ENCODE assay signal across 14 cellular contexts in the genomic region with DNA sequence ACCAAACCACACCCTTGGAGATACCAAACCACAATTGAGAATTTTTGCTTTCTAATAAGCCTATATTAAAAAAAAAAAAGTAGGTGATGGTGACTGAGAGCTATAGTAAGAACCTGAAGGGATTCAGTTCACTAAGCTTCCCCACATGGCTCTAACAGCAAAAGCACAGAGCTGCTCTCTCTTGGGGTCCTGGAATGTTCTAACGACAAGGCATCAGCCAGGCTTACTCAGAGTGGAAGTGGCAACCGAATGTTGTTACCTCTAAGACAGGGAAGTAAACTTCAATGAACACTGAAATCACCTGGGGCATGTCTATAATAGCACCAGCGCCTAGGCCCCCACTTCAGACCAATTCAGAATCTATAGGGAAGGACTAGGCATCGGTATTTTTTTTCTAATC.
DNase-seq lines count a peak whose midpoint lies in the region; FAIRE-seq and TF ChIP-seq lines count a peak whose summit lies in the region.
"Had no signal": no experiment of that assay in that cellular context is flagged by ENCODE, and none has a peak within 500 bp of the region (broad histone marks: within the 10 kb centered on the region; RNA-seq: fewer than 3 reads in every experiment).

No MANE protein-coding gene starts in this region.

- H2BK12ac ChIP-seq in H1 (ENCODE audit: low read depth, low read length), result no peak overlapping the region

- in situ Hi-C loops in ACHN (cut with HindIII; ENCODE audit: low pct_ligation_motif_present, low pct_unique_long_range_greater_than_20kb, low sequenced_read_pairs), result no loop called here

- peak; percentile 83 for FAIRE-seq in H1 (lab: Jason Lieb, UNC)

- 57% methylated on average over 4 of the region's 4 CpGs; no CpG with 5 or more reads in 1 of the 2 experiments for WGBS in H1 (ENCODE audit: extremely low coverage in 1 of 2, insufficient coverage in 1 of 2, insufficient read length in 1 of 2, insufficient replicate concordance in 2 of 2, low coverage in 1 of 2, low lambda C conversion rate in 2 of 2, missing lambda C conversion rate in 1 of 2), 2 experiments
- WGBS in mesendoderm (ENCODE audit: extremely low coverage, insufficient coverage, low lambda C conversion rate), result no CpG with 5 or more reads among the region's 4 CpGs

- no peaks in the 10 kb centered on the region for H3K36me3 ChIP-seq in H1 (ENCODE audit: control insufficient read depth in 2 of 4, insufficient read depth in 4 of 4, low read length in 3 of 4)
- no peaks in the 10 kb centered on the region for H3K36me3 ChIP-seq in mesendoderm (ENCODE audit: control insufficient read depth, insufficient read depth, low read length)
- H3K36me3 ChIP-seq: BE2C had no signal

- H3K23ac ChIP-seq in H1 (ENCODE audit: insufficient read length), result no peak overlapping the region
- no peak overlapping the region for H3K23ac ChIP-seq in mesendoderm (ENCODE audit: low read length)

- H4K8ac ChIP-seq in H1 (ENCODE audit: extremely low read depth, insufficient read depth, low read length), result no peak overlapping the region
- H4K8ac ChIP-seq in mesendoderm (ENCODE audit: low read depth, low read length), result no peak overlapping the region

- no peak overlapping the region for H2BK20ac ChIP-seq in H1 (ENCODE audit: low read length)

- H3K79me1 ChIP-seq in H1 (ENCODE audit: low read depth, low read length) (peaks cover 2% of the 10 kb centered on the region; the same call in 1 of the 2 replicates), mesendoderm (ENCODE audit: low read length) (no peaks in the 10 kb centered on the region)

- no peaks in the 10 kb centered on the region for H4K20me1 ChIP-seq in H1 (replicated peaks in 1 of 2; ENCODE audit: control insufficient read depth in 1 of 2, insufficient read depth in 2 of 2, low read length in 2 of 2)

- H2BK5ac ChIP-seq in H1 (ENCODE audit: low read depth, low read length), result no peak overlapping the region
- no peak overlapping the region for H2BK5ac ChIP-seq in mesendoderm (ENCODE audit: low read length)

- H3K27me3 ChIP-seq in H1 (replicated peaks in 1 of 4; ENCODE audit: control insufficient read depth in 3 of 4, extremely low read depth in 1 of 4, insufficient read depth in 3 of 4, low read length in 3 of 4) (no peaks in the 10 kb centered on the region), mesendoderm (ENCODE audit: insufficient read depth, low read length, poor library complexity) (no peaks in the 10 kb centered on the region)
- H3K27me3 ChIP-seq: BE2C had no signal

- H2BK120ac ChIP-seq in H1 (replicated peaks; ENCODE audit: low read depth, low read length) (no peak overlapping the region), mesendoderm (ENCODE audit: low read depth, low read length) (no peak overlapping the region)

- TF ChIP-seq RAD21 in H1 (IDR thresholded peaks at IDR 0.05 in 1 of 2, conservative IDR thresholded peaks at IDR 0.05 in 1 of 2; ENCODE audit: low read depth in 2 of 2, low read length in 2 of 2), result no peak

- H3K56ac ChIP-seq in H1 (replicated peaks; ENCODE audit: insufficient read length, low read depth, low read length) (no peak overlapping the region), mesendoderm (ENCODE audit: low read length) (no peak overlapping the region)

- H3K4me3 ChIP-seq in H1 (ENCODE audit: extremely low read depth in 1 of 4, insufficient read depth in 2 of 4, low read depth in 3 of 4, low read length in 4 of 4), result no peak overlapping the region
- H3K4me3 ChIP-seq in mesendoderm (ENCODE audit: low read length), result no peak overlapping the region

- H3K23me2 ChIP-seq in H1 (ENCODE audit: low read depth, low read length), result no peaks in the 10 kb centered on the region; the same call in 1 of the 2 replicates

- H4K5ac ChIP-seq in H1 (ENCODE audit: insufficient read length, low read depth, low read length), result no peak overlapping the region
- H4K5ac ChIP-seq in mesendoderm (ENCODE audit: low read length), result no peak overlapping the region

- H3K79me2 ChIP-seq in H1 (ENCODE audit: control insufficient read depth in 1 of 2, insufficient read depth in 2 of 2, low read length in 2 of 2), result peaks cover 0 to 10% of the 10 kb centered on the region in 2 experiments; a peak in 2 of 4 replicates
- H3K79me2 ChIP-seq in mesendoderm (ENCODE audit: control insufficient read depth, insufficient read depth, low read length), result no peaks in the 10 kb centered on the region

- CTCF ChIA-PET in H1 (lab: Charles Lee; ENCODE audit: partially characterized antibody), result interaction anchor here (1.4 to 4.5 kb wide), 2 partner anchors 18 to 32 kb away, joined by 3 to 26 read pairs; no protein-coding TSS in a partner anchor

- H2BK15ac ChIP-seq in H1 (ENCODE audit: low read length) (no peak overlapping the region), mesendoderm (replicated peaks; ENCODE audit: low read depth) (no peak overlapping the region)

- no peak overlapping the region for H3K14ac ChIP-seq in H1 (ENCODE audit: insufficient read length)

- H3K27ac ChIP-seq in H1 (ENCODE audit: low read depth, low read length) (no peak overlapping the region), mesendoderm (ENCODE audit: low read depth, low read length) (no peak overlapping the region)

- DNase-seq in NCI-H82 (lab: John Stamatoyannopoulos, UW) (peak; percentile 32), NCI-H82 treated with DMSO at 0.1 percent for 48 hours (lab: John Stamatoyannopoulos, UW; ENCODE audit: unreplicated experiment) (no peak), H1 (ENCODE audit: low read depth in 1 of 2, low spot score in 2 of 2) (no peak), mesendoderm (peak; percentile 83), AML-193 (lab: John Stamatoyannopoulos, UW) (no peak), ACHN (no peak), NCI-H2029 (lab: John Stamatoyannopoulos, UW) (no peak)
- DNase-seq: 8988T; BE2C; Caco-2; CD8-positive, alpha-beta memory T cell; DND-41; GF-D8; H7 had no signal

- H2AFZ ChIP-seq in H1 (ENCODE audit: low read length), result no peak overlapping the region

- POLR2A ChIA-PET in H1 (lab: Charles Lee; ENCODE audit: partially characterized antibody), result no interaction called here

- H3K4me1 ChIP-seq in H1 (replicated peaks in 1 of 4; ENCODE audit: control insufficient read depth in 3 of 4, insufficient read depth in 4 of 4, low read length in 3 of 4) (0 out of 7 replicates have a peak, but pooled peaks cover 0 to 3% (median 0%) of the 10 kb centered on the region in 4 experiments), mesendoderm (ENCODE audit: control insufficient read depth, low read depth, low read length) (peaks cover 9% of the 10 kb centered on the region)
- H3K4me1 ChIP-seq: Caco-2 had no signal

- H3K9me3 ChIP-seq in H1 (ENCODE audit: insufficient read depth in 2 of 2, low read depth in 1 of 2, low read length in 1 of 2), result no peaks in the 10 kb centered on the region
- H3K9me3 ChIP-seq: BE2C, Caco-2 had no signal

- TF ChIP-seq POLR2A in H1 (IDR thresholded peaks at IDR 0.05; ENCODE audit: control extremely low read depth in 1 of 2, low read depth in 2 of 2, low read length in 2 of 2), result no peak

- H3K18ac ChIP-seq in H1 (ENCODE audit: extremely low read depth, low read length) (no peak overlapping the region), mesendoderm (ENCODE audit: low read length) (no peak overlapping the region)

- H3K4ac ChIP-seq in H1 (replicated peaks; ENCODE audit: insufficient read length, low read depth, low read length), result no peak overlapping the region
- H3K4ac ChIP-seq in mesendoderm (ENCODE audit: low read depth, low read length), result no peak overlapping the region

- H3K9ac ChIP-seq in H1 (replicated peaks in 1 of 4; ENCODE audit: extremely low read depth in 1 of 4, low read depth in 3 of 4, low read length in 3 of 4), result no peak overlapping the region
- H3K9ac ChIP-seq in mesendoderm (ENCODE audit: low read length), result no peak overlapping the region

- H2AK5ac ChIP-seq in H1 (ENCODE audit: low read depth, low read length) (no peak overlapping the region), mesendoderm (ENCODE audit: low read length) (no peak overlapping the region)

- TF ChIP-seq CTCF in H1 (IDR thresholded peaks at IDR 0.05; ENCODE audit: control extremely low read depth in 1 of 3, insufficient read depth in 1 of 3, low read depth in 1 of 3, low read length in 3 of 3), result no peak

- H4K91ac ChIP-seq in H1 (replicated peaks; ENCODE audit: insufficient read length, low read length), result no peak overlapping the region

- TF ChIP-seq EP300 in H1 (IDR thresholded peaks at IDR 0.05; ENCODE audit: borderline replicate concordance in 1 of 2, low read depth in 2 of 2, low read length in 2 of 2), result no peak

- no peak overlapping the region for H3K4me2 ChIP-seq in H1 (ENCODE audit: insufficient read depth in 1 of 2, low read depth in 2 of 2, low read length in 2 of 2)
- no peak overlapping the region for H3K4me2 ChIP-seq in mesendoderm (ENCODE audit: low read length)

TF ChIP-seq in H1, 55 proteins besides CTCF, POLR2A, EP300 and RAD21:
- peak; percentile 90 for TF ChIP-seq TEAD4 (IDR thresholded peaks at IDR 0.05; ENCODE audit: low read depth, low read length)
- TF ChIP-seq CBX8 (IDR thresholded peaks at IDR 0.05; ENCODE audit: borderline replicate concordance, low read depth, low read length), result no peak
- TF ChIP-seq SRF (IDR thresholded peaks at IDR 0.05; ENCODE audit: low read depth, low read length), result no peak
- no peak for TF ChIP-seq ASH2L (IDR thresholded peaks at IDR 0.05; ENCODE audit: low read length)
- no peak for TF ChIP-seq JUND (IDR thresholded peaks at IDR 0.05; ENCODE audit: low read length)
TF ChIP-seq in H1: peak in this region for 1.

Comparison
In these comparisons a context has a peak if more than half of its experiments do, and no peak if none do; other contexts are left out.
1. DNase-seq: peak in NCI-H82 (single experiment) and mesendoderm (single experiment); none in NCI-H82 treated with DMSO at 0.1 percent for 48 hours (single experiment), H1 (0 of 2), AML-193 (0 of 2), ACHN (single experiment) and NCI-H2029 (single experiment).